In the genomic region with DNA sequence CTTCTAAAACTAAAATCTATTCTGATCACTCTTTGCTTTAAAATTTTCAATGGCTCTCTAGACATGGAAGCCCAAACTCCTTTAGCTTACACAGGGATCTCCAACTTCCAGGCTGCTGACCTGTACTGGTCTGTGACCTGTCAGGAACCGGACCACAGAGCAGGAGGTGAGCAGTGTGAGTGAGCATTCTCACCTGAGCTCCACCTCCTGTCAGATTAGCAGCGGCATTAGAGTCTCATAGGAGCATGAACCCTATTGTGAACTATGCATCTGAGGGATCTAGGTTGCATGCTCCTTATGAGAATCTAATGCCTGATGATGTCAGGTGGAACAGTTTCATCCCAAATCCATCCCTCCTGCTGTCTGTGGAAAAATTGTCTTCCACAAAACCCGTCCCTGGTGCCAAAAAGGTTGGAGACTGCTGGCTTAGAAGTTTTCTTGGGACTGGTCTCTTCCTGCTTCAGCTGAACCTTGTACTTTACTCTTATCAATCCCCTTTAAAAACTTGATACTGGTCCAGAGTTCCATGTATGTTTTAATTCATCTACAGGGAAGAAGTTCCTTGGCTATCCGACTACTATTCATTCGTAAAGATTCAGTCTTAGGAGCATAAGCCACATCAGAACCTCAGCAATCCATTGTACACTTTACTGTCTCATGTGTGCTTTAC, we compare ENCODE assay signal across 29 cellular contexts.
"Had no signal": no experiment of that assay in that cellular context is flagged by ENCODE, and none has a peak within 500 bp of the region (broad histone marks: within the 10 kb centered on the region; RNA-seq: fewer than 3 reads in every experiment).

No MANE protein-coding gene starts in this region.

- FAIRE-seq: colon, endometrium, endothelial cell of umbilical vein, frontal cortex had no signal

- ATAC-seq: effector memory CD8-positive, alpha-beta T cell; esophagus mucosa; foreskin keratinocyte; gastroesophageal sphincter; heart left ventricle had no signal

- H3K27ac ChIP-seq: colonic mucosa, coronary artery, dorsolateral prefrontal cortex, epithelial cell of prostate, esophagus muscularis mucosa, esophagus squamous epithelium, foreskin keratinocyte, gastrocnemius medialis, gastroesophageal sphincter, heart left ventricle, heart right ventricle had no signal

- H3K9me3 ChIP-seq: colonic mucosa, esophagus muscularis mucosa, esophagus squamous epithelium, gastrocnemius medialis, gastroesophageal sphincter, heart left ventricle had no signal

- H3K27ac Mint-ChIP-seq: dendritic cell treated with granulocyte-macrophage colony-stimulating factor and Interleukin-4, amounts not matched to agents 40 ng/mL and 50 ng/mL, for 4 days; effector memory CD8-positive, alpha-beta T cell; endodermal cell had no signal

- H3K27me3 ChIP-seq: colonic mucosa, dorsolateral prefrontal cortex, esophagus muscularis mucosa, esophagus squamous epithelium, foreskin keratinocyte, gastrocnemius medialis, gastroesophageal sphincter, heart right ventricle had no signal

- DNase-seq: colonic mucosa; cortex of kidney; dermis blood vessel endothelial cell; dorsolateral prefrontal cortex; effector CD4-positive, alpha-beta T cell; effector CD8-positive, alpha-beta T cell; effector memory CD4-positive, alpha-beta T cell; effector memory CD8-positive, alpha-beta T cell; endodermal cell; erythroblast; esophagus squamous epithelium; foreskin fibroblast; foreskin keratinocyte; foreskin melanocyte; gastrocnemius medialis; glutamatergic neuron; head of caudate nucleus; heart left ventricle; heart right ventricle had no signal

- H3K27me3 Mint-ChIP-seq: dendritic cell treated with granulocyte-macrophage colony-stimulating factor and Interleukin-4, amounts not matched to agents 40 ng/mL and 50 ng/mL, for 4 days had no signal

- H3K4me1 Mint-ChIP-seq: endodermal cell had no signal

- H3K4me1 ChIP-seq: colonic mucosa, esophagus muscularis mucosa, esophagus squamous epithelium, foreskin keratinocyte, gastrocnemius medialis, gastroesophageal sphincter, heart right ventricle had no signal

- H3K36me3 ChIP-seq: colonic mucosa, esophagus muscularis mucosa, esophagus squamous epithelium, gastrocnemius medialis, gastroesophageal sphincter, heart left ventricle, heart right ventricle had no signal

- H3K4me3 Mint-ChIP-seq: dendritic cell treated with granulocyte-macrophage colony-stimulating factor and Interleukin-4, amounts not matched to agents 40 ng/mL and 50 ng/mL, for 4 days; effector memory CD8-positive, alpha-beta T cell; endodermal cell had no signal

- H3K4me3 ChIP-seq: colonic mucosa, coronary artery, dorsolateral prefrontal cortex, esophagus muscularis mucosa, esophagus squamous epithelium, gastrocnemius medialis, gastroesophageal sphincter, heart left ventricle, heart right ventricle had no signal
